8 cellular contexts compared by ENCODE assay signal in genomic region chr6:107716688-107717089, GRCh38.
DNase-seq lines count a peak whose midpoint lies in the region; TF ChIP-seq lines count a peak whose summit lies in the region.

No MANE protein-coding gene starts in this region.

- POLR2A ChIA-PET in A673 (lab: Charles Lee; ENCODE audit: low non-redundant PET) = no interaction called here

- DNase-seq in A673 (ENCODE audit: low spot score) (peak; percentile 78), GM20000 (ENCODE audit: low spot score) (peak; percentile 47), NAMALWA (ENCODE audit: low spot score) (peak; percentile 90), fibroblast of mammary gland (ENCODE audit: low read depth) (peak; percentile 51), NCI-H774 (lab: John Stamatoyannopoulos, UW) (no peak), progenitor cell of endocrine pancreas (ENCODE audit: low spot score, unreplicated experiment) (no peak)
- peak; percentile 27 to 79 for DNase-seq in activated CD4-positive, alpha-beta T cell treated with anti-CD3 and anti-CD28 coated beads, Interleukin-2, amount 50 U/mL, for 24 hours (ENCODE audit: low read depth in 1 of 2, low spot score in 1 of 2)
- DNase-seq in stimulated activated CD8-positive, alpha-beta memory T cell treated with anti-CD3 and anti-CD28 coated beads, Interleukin-2, amount 100 ng/mL, for 1 hour (ENCODE audit: low read depth in 2 of 2) = peak; percentile 45 to 57

- H3K36me3 Mint-ChIP-seq in progenitor cell of endocrine pancreas (ENCODE audit: insufficient read depth) = no peaks in the 10 kb centered on the region

- peaks cover 11% of the 10 kb centered on the region for H3K4me1 Mint-ChIP-seq in progenitor cell of endocrine pancreas (ENCODE audit: low read depth)

- H3K36me3 ChIP-seq in A673 (ENCODE audit: insufficient read depth, low read length, poor library complexity, severe bottlenecking) = no peaks in the 10 kb centered on the region

- no peaks in the 10 kb centered on the region for H3K9me3 Mint-ChIP-seq in progenitor cell of endocrine pancreas (ENCODE audit: low read depth)

- intact Hi-C loops in A673 (cut with micrococcal nuclease; ENCODE audit: unreplicated experiment) = no loop called here

- CTCF ChIA-PET in A673 (lab: Charles Lee) = no interaction called here

- no peak for TF ChIP-seq CTCF in A673 (conservative IDR thresholded peaks at IDR 0.05; ENCODE audit: low read depth, low read length)
- no peak for TF ChIP-seq CTCF in GM20000 (IDR thresholded peaks at IDR 0.05; ENCODE audit: extremely low read depth, missing control alignments)
- no peak for TF ChIP-seq CTCF in fibroblast of mammary gland (conservative IDR thresholded peaks at IDR 0.05; ENCODE audit: control insufficient read depth, insufficient read depth, low read depth, low read length)
- TF ChIP-seq CTCF in progenitor cell of endocrine pancreas (IDR thresholded peaks at IDR 0.05; ENCODE audit: unreplicated experiment) = no peak

- H3K27ac Mint-ChIP-seq in progenitor cell of endocrine pancreas = no peak overlapping the region

- no peak overlapping the region for H3K4me3 Mint-ChIP-seq in progenitor cell of endocrine pancreas (ENCODE audit: low read depth)

- H3K27me3 ChIP-seq in A673 (replicated peaks; ENCODE audit: insufficient read depth, low read depth, low read length, poor library complexity) = no peaks in the 10 kb centered on the region

- peaks cover 31% of the 10 kb centered on the region for H3K27me3 Mint-ChIP-seq in progenitor cell of endocrine pancreas

- H3K9me3 ChIP-seq in A673 (ENCODE audit: low read depth, low read length, poor library complexity, severe bottlenecking) = no peaks in the 10 kb centered on the region

- no TSS peak for BruUV-seq in A673 (replicated peaks; lab: Mats Ljungman, UMichigan)

- peaks cover 8% of the 10 kb centered on the region for H3K4me1 ChIP-seq in A673 (ENCODE audit: insufficient read depth, low read length, poor library complexity, severe bottlenecking)

- no peak overlapping the region for H3K27ac ChIP-seq in A673 (ENCODE audit: low read depth, low read length, poor library complexity, severe bottlenecking)

- no peak overlapping the region for H3K4me3 ChIP-seq in A673 (ENCODE audit: low read depth, low read length, poor library complexity, severe bottlenecking)
- no peak overlapping the region for H3K4me3 ChIP-seq in fibroblast of mammary gland (ENCODE audit: control insufficient read depth, low read depth, low read length)

Comparison
In these comparisons a context has a peak if more than half of its experiments do, and no peak if none do; other contexts are left out.
1. DNase-seq: peak in A673 (single experiment), GM20000 (single experiment), NAMALWA (single experiment), activated CD4-positive, alpha-beta T cell treated with anti-CD3 and anti-CD28 coated beads, Interleukin-2, amount 50 U/mL, for 24 hours (2 of 2), fibroblast of mammary gland (single experiment) and stimulated activated CD8-positive, alpha-beta memory T cell treated with anti-CD3 and anti-CD28 coated beads, Interleukin-2, amount 100 ng/mL, for 1 hour (2 of 2); none in NCI-H774 (single experiment) and progenitor cell of endocrine pancreas (single experiment).